In the genomic region with DNA sequence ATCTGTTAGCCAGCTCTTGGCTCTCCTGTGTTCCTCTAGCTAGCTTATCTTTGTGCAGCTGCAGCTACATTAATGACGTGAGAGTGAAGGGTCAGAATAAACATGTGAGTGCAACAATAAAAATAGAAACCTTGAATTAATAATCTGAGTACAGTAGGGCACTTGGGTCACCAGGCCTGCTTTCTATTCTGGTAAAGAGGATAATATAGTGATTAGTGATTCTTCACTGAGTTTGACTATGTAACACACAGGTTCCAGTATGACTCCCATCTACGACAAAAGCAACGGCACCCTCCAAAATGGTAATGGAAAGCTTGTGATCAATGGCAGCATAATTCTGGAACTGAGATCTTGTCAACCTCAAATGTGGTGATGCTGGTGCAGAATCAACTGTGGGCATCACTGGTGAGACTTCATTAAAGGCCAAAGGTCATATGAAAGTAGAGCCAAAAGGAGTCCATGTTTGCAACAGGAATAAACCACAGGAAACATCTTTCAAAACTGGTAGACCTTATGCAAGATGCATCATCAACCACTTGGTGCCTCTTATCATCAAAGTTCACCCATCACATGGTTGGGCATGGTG, we compare ENCODE assay signal across 9 cellular contexts.
DNase-seq lines count a peak whose midpoint lies in the region; ATAC-seq and TF ChIP-seq lines count a peak whose summit lies in the region.
"Had no signal": no experiment of that assay in that cellular context is flagged by ENCODE, and none has a peak within 500 bp of the region (broad histone marks: within the 10 kb centered on the region; RNA-seq: fewer than 3 reads in every experiment).

No MANE protein-coding gene starts in this region.

- peaks cover 71% of the 10 kb centered on the region for H3K4me1 Mint-ChIP-seq in activated T-cell treated with anti-CD3 and anti-CD28 coated beads, Interleukin-2, amount 50 U/mL, for 24 hours (ENCODE audit: low read depth)
- H3K4me1 Mint-ChIP-seq in stimulated activated memory B cell treated with anti-CD40 and anti-IgM and Interleukin-4, amounts not matched to agents 10 μg/mL and 1 μg/mL and 100 μg/mL, for 72 hours = peaks cover 64% of the 10 kb centered on the region

- peaks cover 85% of the 10 kb centered on the region for H3K36me3 Mint-ChIP-seq in activated T-cell treated with anti-CD3 and anti-CD28 coated beads, Interleukin-2, amount 50 U/mL, for 24 hours (ENCODE audit: low read depth)
- H3K36me3 Mint-ChIP-seq in stimulated activated memory B cell treated with anti-CD40 and anti-IgM and Interleukin-4, amounts not matched to agents 10 μg/mL and 1 μg/mL and 100 μg/mL, for 72 hours = peaks cover 56% of the 10 kb centered on the region

- H3K27ac Mint-ChIP-seq in activated T-cell treated with anti-CD3 and anti-CD28 coated beads, Interleukin-2, amount 50 U/mL, for 24 hours = peak overlapping the region; percentile 81
- H3K27ac Mint-ChIP-seq in stimulated activated memory B cell treated with anti-CD40 and anti-IgM and Interleukin-4, amounts not matched to agents 10 μg/mL and 1 μg/mL and 100 μg/mL, for 72 hours = peak overlapping the region; percentile 57

- peaks cover 3 to 52% (median 22%) of the 10 kb centered on the region in 4 donors for H3K4me1 ChIP-seq in tibial artery

- ATAC-seq in HG03354 (IDR thresholded peaks at IDR 0.05; ENCODE audit: poor library complexity, severe bottlenecking, unreplicated experiment) = peak; percentile 59
- no peak for ATAC-seq in stimulated activated memory B cell treated with anti-CD40 and anti-IgM and Interleukin-4, amounts not matched to agents 10 μg/mL and 1 μg/mL and 100 μg/mL, for 72 hours
- ATAC-seq: naive thymus-derived CD8-positive, alpha-beta T cell had no signal

- DNase-seq in activated T-cell treated with anti-CD3 and anti-CD28 coated beads, Interleukin-2, amount 50 U/mL, for 24 hours = no peak
- no peak for DNase-seq in activated T-cell treated with anti-CD3 and anti-CD28 coated beads, Interleukin-2, amount 50 U/mL, for 1 hour
- peak; percentile 78 for DNase-seq in amniotic epithelial cell (ENCODE audit: low read depth)
- no peak for DNase-seq in tibial artery
- no peak for DNase-seq in activated naive CD4-positive, alpha-beta T cell treated with anti-CD3 and anti-CD28 coated beads, Interleukin-2, amount 50 U/mL, for 16 hours
- DNase-seq in NCI-H1092 treated with DMSO at 0.1 percent for 48 hours (lab: John Stamatoyannopoulos, UW) = no peak
- DNase-seq: naive thymus-derived CD8-positive, alpha-beta T cell had no signal

- no peak overlapping the region for H3K4me3 ChIP-seq in tibial artery

- no peak overlapping the region for H3K27ac ChIP-seq in tibial artery

- H3K27me3 Mint-ChIP-seq in activated T-cell treated with anti-CD3 and anti-CD28 coated beads, Interleukin-2, amount 50 U/mL, for 24 hours = no peaks in the 10 kb centered on the region
- H3K27me3 Mint-ChIP-seq in stimulated activated memory B cell treated with anti-CD40 and anti-IgM and Interleukin-4, amounts not matched to agents 10 μg/mL and 1 μg/mL and 100 μg/mL, for 72 hours = no peaks in the 10 kb centered on the region
- H3K27me3 Mint-ChIP-seq: naive thymus-derived CD8-positive, alpha-beta T cell had no signal

- intact Hi-C loops in tibial artery (cut with DNase I; ENCODE audit: low total_unique reads) = loop anchor here (10.0 kb wide), 1 partner anchor 254 kb away; a partner anchor contains a TSS

- TF ChIP-seq CTCF in tibial artery (IDR thresholded peaks at IDR 0.05) = no peak

- H3K36me3 ChIP-seq in tibial artery = peaks cover 0 to 16% (median 15%) of the 10 kb centered on the region in 3 donors

- no peaks in the 10 kb centered on the region for H3K9me3 ChIP-seq in tibial artery

- no peaks in the 10 kb centered on the region for H3K9me3 Mint-ChIP-seq in activated T-cell treated with anti-CD3 and anti-CD28 coated beads, Interleukin-2, amount 50 U/mL, for 24 hours
- peaks cover 3% of the 10 kb centered on the region for H3K9me3 Mint-ChIP-seq in stimulated activated memory B cell treated with anti-CD40 and anti-IgM and Interleukin-4, amounts not matched to agents 10 μg/mL and 1 μg/mL and 100 μg/mL, for 72 hours
- H3K9me3 Mint-ChIP-seq: naive thymus-derived CD8-positive, alpha-beta T cell had no signal

- no peak overlapping the region for H3K4me3 Mint-ChIP-seq in activated T-cell treated with anti-CD3 and anti-CD28 coated beads, Interleukin-2, amount 50 U/mL, for 24 hours
- no peak overlapping the region for H3K4me3 Mint-ChIP-seq in stimulated activated memory B cell treated with anti-CD40 and anti-IgM and Interleukin-4, amounts not matched to agents 10 μg/mL and 1 μg/mL and 100 μg/mL, for 72 hours

- no peaks in the 10 kb centered on the region for H3K27me3 ChIP-seq in tibial artery
